Comparison of ENCODE assay signal across 9 cellular contexts in genomic region chr6:124961468-124961783, GRCh38. TPM values are rescaled to one million over a fixed set of nuclear protein-coding genes. Genes with fewer than 3 reads are reported as not detected.
DNase-seq lines count a peak whose midpoint lies in the region; ATAC-seq and TF ChIP-seq lines count a peak whose summit lies in the region.
"Had no signal": no experiment of that assay in that cellular context is flagged by ENCODE, and none has a peak within 500 bp of the region (broad histone marks: within the 10 kb centered on the region; RNA-seq: fewer than 3 reads in every experiment).

No MANE protein-coding gene starts in this region.

- H3K27me3 Mint-ChIP-seq in CD8-positive, alpha-beta memory T cell: peaks cover 33 to 47% of the 10 kb centered on the region in 2 donors
- H3K27me3 Mint-ChIP-seq in WTC11 (ENCODE audit: low read depth): peaks cover 13% of the 10 kb centered on the region

- CTCF ChIA-PET in CD8-positive, alpha-beta memory T cell (lab: Charles Lee): no interaction called here
- CTCF ChIA-PET in WTC11 (lab: Charles Lee): interaction anchor here (0.6 to 1.2 kb wide), 2 partner anchors 152 to 192 kb away, joined by 3 read pairs; partner anchors contain the start of gene TPD52L1

- peak overlapping the region; percentile 97 for H3K14ac ChIP-seq in trophoblast cell (ENCODE audit: low read length)

- TF ChIP-seq CTCF in WTC11 (IDR thresholded peaks at IDR 0.05) (no peak), fibroblast of the aortic adventitia (IDR thresholded peaks at IDR 0.05; ENCODE audit: insufficient read depth, low read length) (no peak)

- H2BK12ac ChIP-seq in trophoblast cell (ENCODE audit: low read length): no peak overlapping the region

- peaks cover 21% of the 10 kb centered on the region for H3K79me1 ChIP-seq in trophoblast cell (ENCODE audit: low read length)

- H3K23ac ChIP-seq in trophoblast cell (ENCODE audit: low read length): no peak overlapping the region

- H4K8ac ChIP-seq in trophoblast cell (ENCODE audit: low read depth, low read length): peak overlapping the region; percentile 98

- H3K4me2 ChIP-seq in trophoblast cell (ENCODE audit: low read length): peak overlapping the region; percentile 79

- DNase-seq in CD8-positive, alpha-beta memory T cell: no peak
- DNase-seq in WTC11 (ENCODE audit: low spot score) (no peak), fibroblast of the aortic adventitia (ENCODE audit: low read depth) (no peak), trophoblast cell (no peak)
- no peak for DNase-seq in activated CD4-positive, CD25-positive, alpha-beta regulatory T cell (lab: John Stamatoyannopoulos, UW)

- ATAC-seq in WTC11 (no peak), HG02571 (IDR thresholded peaks at IDR 0.05; ENCODE audit: unreplicated experiment) (no peak), GM21723 (IDR thresholded peaks at IDR 0.05; ENCODE audit: unreplicated experiment) (no peak), HG03432 (IDR thresholded peaks at IDR 0.05; ENCODE audit: unreplicated experiment) (no peak)

- POLR2A ChIA-PET in CD8-positive, alpha-beta memory T cell (lab: Charles Lee): no interaction called here
- POLR2A ChIA-PET in WTC11 (lab: Charles Lee): no interaction called here

- H4K91ac ChIP-seq in trophoblast cell (ENCODE audit: low read depth, low read length): peak overlapping the region; percentile 92

- H4K12ac ChIP-seq in trophoblast cell (ENCODE audit: low read depth, low read length): no peak overlapping the region

- H3K36me3 Mint-ChIP-seq in CD8-positive, alpha-beta memory T cell: peaks cover 0 to 2% (median 0%) of the 10 kb centered on the region in 3 donors
- H3K36me3 Mint-ChIP-seq in WTC11: no peaks in the 10 kb centered on the region

- peak overlapping the region; percentile 60 for H3K9ac ChIP-seq in trophoblast cell (ENCODE audit: low read length)

- no peak overlapping the region for H2AK5ac ChIP-seq in trophoblast cell (ENCODE audit: low read length)

- H3K9me3 ChIP-seq in CD8-positive, alpha-beta memory T cell (ENCODE audit: low read length): no peaks in the 10 kb centered on the region
- peaks cover under 1% of the 10 kb centered on the region for H3K9me3 ChIP-seq in trophoblast cell (ENCODE audit: insufficient read depth, low read depth, low read length)

- peak overlapping the region; percentile 62 for H3K27ac ChIP-seq in CD8-positive, alpha-beta memory T cell (ENCODE audit: low read depth, low read length)
- peak overlapping the region; percentile 89 for H3K27ac ChIP-seq in trophoblast cell (ENCODE audit: low read depth, low read length)
- H3K27ac ChIP-seq: HL-60 had no signal

- H2AFZ ChIP-seq in trophoblast cell (ENCODE audit: insufficient read depth, low read length, poor library complexity): peak overlapping the region; percentile 96

- H3K27me3 ChIP-seq in CD8-positive, alpha-beta memory T cell (ENCODE audit: insufficient read depth, low read length, poor library complexity, severe bottlenecking): no peaks in the 10 kb centered on the region
- peaks cover 2% of the 10 kb centered on the region for H3K27me3 ChIP-seq in trophoblast cell (ENCODE audit: insufficient read depth, low read length)

- H3K4ac ChIP-seq in trophoblast cell (ENCODE audit: low read depth, low read length): peak overlapping the region; percentile 100

- H3K79me2 ChIP-seq in trophoblast cell (ENCODE audit: control insufficient read depth, insufficient read depth, low read length, poor library complexity): peaks cover 23% of the 10 kb centered on the region

- peak overlapping the region in 3 of 7 donors; percentile 37 to 71 (median 58) for H3K4me3 Mint-ChIP-seq in CD8-positive, alpha-beta memory T cell
- H3K4me3 Mint-ChIP-seq in WTC11: peak overlapping the region; percentile 85

- peak overlapping the region; percentile 97 for H2BK120ac ChIP-seq in trophoblast cell (ENCODE audit: insufficient read depth, low read length, poor library complexity)

- no CpG with 5 or more reads among the region's 6 CpGs for WGBS in trophoblast cell (ENCODE audit: extremely low coverage, insufficient coverage, insufficient read length)

- H3K4me3 ChIP-seq in CD8-positive, alpha-beta memory T cell (ENCODE audit: low read length): no peak overlapping the region
- H3K4me3 ChIP-seq in fibroblast of the aortic adventitia (ENCODE audit: low read depth, low read length): peak overlapping the region; percentile 87
- peak overlapping the region; percentile 93 for H3K4me3 ChIP-seq in trophoblast cell (ENCODE audit: low read depth, low read length)

- H3K36me3 ChIP-seq in CD8-positive, alpha-beta memory T cell (ENCODE audit: insufficient read depth, low read length): no peaks in the 10 kb centered on the region
- H3K36me3 ChIP-seq in trophoblast cell (ENCODE audit: control insufficient read depth in 1 of 2, insufficient read depth in 2 of 2, low read length in 2 of 2): no peaks in the 10 kb centered on the region

- peak overlapping the region; percentile 95 for H2BK5ac ChIP-seq in trophoblast cell (ENCODE audit: low read depth, low read length, poor library complexity)

- H3K9me3 Mint-ChIP-seq in CD8-positive, alpha-beta memory T cell: peaks cover 1 to 6% (median 5%) of the 10 kb centered on the region in 5 donors
- H3K9me3 Mint-ChIP-seq in WTC11: no peaks in the 10 kb centered on the region

- peak overlapping the region; percentile 73 for H3K18ac ChIP-seq in trophoblast cell (ENCODE audit: low read length)

- H3K27ac Mint-ChIP-seq in CD8-positive, alpha-beta memory T cell: no peak overlapping the region
- H3K27ac Mint-ChIP-seq in WTC11: no peak overlapping the region

- H3K4me1 Mint-ChIP-seq in CD8-positive, alpha-beta memory T cell: peaks cover 9 to 16% (median 12%) of the 10 kb centered on the region in 3 donors
- H3K4me1 Mint-ChIP-seq in WTC11: peaks cover 31% of the 10 kb centered on the region

- H3K4me1 ChIP-seq in CD8-positive, alpha-beta memory T cell (ENCODE audit: insufficient read depth, low read length): no peaks in the 10 kb centered on the region
- peaks cover 0 to 4% of the 10 kb centered on the region in 2 experiments for H3K4me1 ChIP-seq in trophoblast cell (ENCODE audit: control insufficient read depth in 1 of 2, insufficient read depth in 2 of 2, low read length in 2 of 2)

TF ChIP-seq in WTC11, 78 proteins besides CTCF, POLR2A, EP300 and RAD21:
- TF ChIP-seq ZNF219 (CRISPR knock-in tag; IDR thresholded peaks at IDR 0.05; ENCODE audit: borderline replicate concordance) (no peak), ATF1 (CRISPR knock-in tag; IDR thresholded peaks at IDR 0.05) (no peak), ZNF121 (CRISPR knock-in tag; IDR thresholded peaks at IDR 0.05) (no peak), CREM (CRISPR knock-in tag; IDR thresholded peaks at IDR 0.05) (no peak), SP1 (CRISPR knock-in tag; conservative IDR thresholded peaks at IDR 0.05) (no peak), NR3C1 (CRISPR knock-in tag; conservative IDR thresholded peaks at IDR 0.05; ENCODE audit: low read depth) (no peak), SOX15 (CRISPR knock-in tag; IDR thresholded peaks at IDR 0.05) (no peak), ZBTB21 (CRISPR knock-in tag; IDR thresholded peaks at IDR 0.05; ENCODE audit: borderline replicate concordance) (no peak), OVOL2 (CRISPR knock-in tag; IDR thresholded peaks at IDR 0.05; ENCODE audit: borderline replicate concordance) (no peak)
- TF ChIP-seq, protein P1, sequence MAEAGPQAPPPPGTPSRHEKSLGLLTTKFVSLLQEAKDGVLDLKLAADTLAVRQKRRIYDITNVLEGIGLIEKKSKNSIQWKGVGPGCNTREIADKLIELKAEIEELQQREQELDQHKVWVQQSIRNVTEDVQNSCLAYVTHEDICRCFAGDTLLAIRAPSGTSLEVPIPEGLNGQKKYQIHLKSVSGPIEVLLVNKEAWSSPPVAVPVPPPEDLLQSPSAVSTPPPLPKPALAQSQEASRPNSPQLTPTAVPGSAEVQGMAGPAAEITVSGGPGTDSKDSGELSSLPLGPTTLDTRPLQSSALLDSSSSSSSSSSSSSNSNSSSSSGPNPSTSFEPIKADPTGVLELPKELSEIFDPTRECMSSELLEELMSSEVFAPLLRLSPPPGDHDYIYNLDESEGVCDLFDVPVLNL (CRISPR knock-in tag; IDR thresholded peaks at IDR 0.05; ENCODE audit: borderline replicate concordance, low read depth): no peak
- TF ChIP-seq, protein P2, sequence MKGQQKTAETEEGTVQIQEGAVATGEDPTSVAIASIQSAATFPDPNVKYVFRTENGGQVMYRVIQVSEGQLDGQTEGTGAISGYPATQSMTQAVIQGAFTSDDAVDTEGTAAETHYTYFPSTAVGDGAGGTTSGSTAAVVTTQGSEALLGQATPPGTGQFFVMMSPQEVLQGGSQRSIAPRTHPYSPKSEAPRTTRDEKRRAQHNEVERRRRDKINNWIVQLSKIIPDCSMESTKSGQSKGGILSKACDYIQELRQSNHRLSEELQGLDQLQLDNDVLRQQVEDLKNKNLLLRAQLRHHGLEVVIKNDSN (CRISPR knock-in tag; IDR thresholded peaks at IDR 0.05): no peak

RNA-seq across cellular contexts. Expression of gene RNF217, which starts 0.8 kb away (rescaled TPM):
- total RNA-seq in CD8-positive, alpha-beta memory T cell: under 1 TPM in 1 of 2 experiments, not detected in 1; 0.13 TPM
- not detected for polyA plus RNA-seq in CD8-positive, alpha-beta memory T cell
- total RNA-seq in WTC11 (2021) (7.4 to 12.2 TPM (median 11.0 TPM) in 3 replicates), fibroblast of the aortic adventitia (ENCODE audit: low replicate concordance) (24.9 and 25.3 TPM in 2 replicates)
- 43.5 and 44.6 TPM in 2 replicates for polyA plus RNA-seq in trophoblast cell (2013)
